In genomic region chr7:128168667-128169210, GRCh38 we compare ENCODE assay signal across 10 cellular contexts.
DNase-seq lines count a peak whose midpoint lies in the region; ATAC-seq, FAIRE-seq and TF ChIP-seq lines count a peak whose summit lies in the region.
"Had no signal": no experiment of that assay in that cellular context is flagged by ENCODE, and none has a peak within 500 bp of the region (broad histone marks: within the 10 kb centered on the region; RNA-seq: fewer than 3 reads in every experiment).

No MANE protein-coding gene starts in this region.

- no peak for TF ChIP-seq RAD21 in GM12878 (IDR thresholded peaks at IDR 0.05; ENCODE audit: insufficient read depth, low read depth, low read length)

- no peak for TF ChIP-seq EP300 in GM12878 (IDR thresholded peaks at IDR 0.05; ENCODE audit: borderline replicate concordance in 1 of 2, control insufficient read depth in 1 of 2, low read depth in 2 of 2, low read length in 2 of 2)

- SMC1A ChIA-PET in GM12878 (lab: Charles Lee; ENCODE audit: uncharacterized antibody, unreplicated experiment) = no interaction called here

- in situ Hi-C loops in ACHN (cut with HindIII; ENCODE audit: low pct_ligation_motif_present, low pct_unique_long_range_greater_than_20kb, low sequenced_read_pairs) = no loop called here
- in situ Hi-C loops in GM12878 (cut with MboI) = no loop called here

- CTCF ChIA-PET in GM12878 (lab: Yijun Ruan, JAX) = no interaction called here

- no TSS peak for BruUV-seq in GM12878 (replicated peaks; lab: Mats Ljungman, UMichigan)

- TF ChIP-seq CTCF in GM20000 (IDR thresholded peaks at IDR 0.05; ENCODE audit: extremely low read depth, missing control alignments) = no peak
- TF ChIP-seq CTCF in GM12878 (IDR thresholded peaks at IDR 0.05 in 2 of 3, conservative IDR thresholded peaks at IDR 0.05 in 1 of 3; ENCODE audit: control insufficient read depth in 2 of 3, extremely low read depth in 1 of 3, insufficient read depth in 1 of 3, low read depth in 3 of 3, low read length in 3 of 3) = no peak

- 31% methylated on average over 16 of the region's 16 CpGs for WGBS in GM12878 (ENCODE audit: insufficient coverage, insufficient replicate concordance, low lambda C conversion rate, missing lambda C conversion rate)

- FAIRE-seq in GM12878 (lab: Jason Lieb, UNC) = no peak

- TF ChIP-seq POLR2A in GM12878 (IDR thresholded peaks at IDR 0.05; ENCODE audit: low read depth, low read length) = no peak

- no peaks in the 10 kb centered on the region for H3K36me3 ChIP-seq in GM12878 (ENCODE audit: control insufficient read depth in 2 of 2, insufficient read depth in 2 of 2, low read length in 1 of 2)
- H3K36me3 ChIP-seq: lower lobe of right lung had no signal

- H3K9ac ChIP-seq in GM12878 (ENCODE audit: control insufficient read depth, insufficient read depth, low read length) = no peak overlapping the region

- no peak overlapping the region for H3K4me2 ChIP-seq in GM12878 (ENCODE audit: control insufficient read depth, insufficient read depth)

- intact Hi-C loops in GM12878 (cut with micrococcal nuclease; ENCODE audit: unreplicated experiment) = no loop called here

- H2AFZ ChIP-seq in GM12878 (ENCODE audit: control insufficient read depth, low read depth, low read length) = no peak overlapping the region

- RAD21 ChIA-PET in GM12878 (lab: Charles Lee; ENCODE audit: unreplicated experiment) = no interaction called here

- H3K4me3 ChIP-seq in GM12878 = no peak overlapping the region

- POLR2A ChIA-PET in GM12878 (lab: Charles Lee) = no interaction called here

- H3K27ac ChIP-seq in GM12878 (ENCODE audit: control insufficient read depth, insufficient read depth) = no peak overlapping the region
- H3K27ac ChIP-seq: lower lobe of right lung had no signal

- H4K20me1 ChIP-seq in GM12878 (ENCODE audit: control insufficient read depth, insufficient read depth) = no peaks in the 10 kb centered on the region

- H3K9me3 ChIP-seq in GM12878 (replicated peaks; ENCODE audit: control insufficient read depth, insufficient read depth, low read length) = no peaks in the 10 kb centered on the region
- H3K9me3 ChIP-seq: lower lobe of right lung had no signal

- DNase-seq in ACHN (peak; percentile 60), GM20000 (ENCODE audit: low spot score) (peak; percentile 61), GM12878 (ENCODE audit: low read depth, low spot score) (no peak), left lobe of liver (ENCODE audit: low spot score) (no peak), kidney tubule cell (ENCODE audit: low spot score) (no peak), NCI-H524 (lab: John Stamatoyannopoulos, UW) (no peak)
- DNase-seq: lower lobe of right lung, NCI-H526 treated with DMSO at 0.1 percent for 48 hours had no signal

- no peaks in the 10 kb centered on the region for H3K4me1 ChIP-seq in GM12878 (ENCODE audit: control insufficient read depth, insufficient read depth, low read length)

- ATAC-seq in GM12878 (no peak), left lobe of liver (peak; percentile 53), GM21825 (IDR thresholded peaks at IDR 0.05; ENCODE audit: unreplicated experiment) (no peak), HG03097 (IDR thresholded peaks at IDR 0.05; ENCODE audit: low FRiP score, unreplicated experiment) (no peak)

- no peaks in the 10 kb centered on the region for H3K79me2 ChIP-seq in GM12878 (ENCODE audit: control insufficient read depth, insufficient read depth, low read length)

- H3K27me3 ChIP-seq in GM12878 (replicated peaks in 1 of 2; ENCODE audit: control insufficient read depth in 2 of 2, insufficient read depth in 2 of 2, low read length in 1 of 2) = peaks cover 23 to 24% of the 10 kb centered on the region in 2 experiments

TF ChIP-seq in GM12878, 131 proteins besides CTCF, POLR2A, EP300 and RAD21:
- TF ChIP-seq BCL3 (IDR thresholded peaks at IDR 0.05; ENCODE audit: borderline replicate concordance, insufficient read depth, low read depth, low read length, poor library complexity, severe bottlenecking) (no peak), REST (IDR thresholded peaks at IDR 0.05; ENCODE audit: low read depth, low read length) (peak; percentile 82), WRNIP1 (IDR thresholded peaks at IDR 0.05; ENCODE audit: borderline replicate concordance, low read depth, low read length) (no peak), GABPA (IDR thresholded peaks at IDR 0.05; ENCODE audit: low read depth) (no peak), MLLT1 (IDR thresholded peaks at IDR 0.05) (no peak), NBN (IDR thresholded peaks at IDR 0.05) (no peak), SIN3A (IDR thresholded peaks at IDR 0.05; ENCODE audit: low read depth, low read length) (no peak), RBBP5 (conservative IDR thresholded peaks at IDR 0.05) (no peak)

Comparison
In these comparisons a context has a peak if more than half of its experiments do, and no peak if none do; other contexts are left out.
1. DNase-seq: peak in ACHN (single experiment) and GM20000 (single experiment); none in GM12878 (single experiment), left lobe of liver (single experiment), kidney tubule cell (single experiment) and NCI-H524 (0 of 2).